2 cellular contexts compared by ENCODE assay signal in genomic region chr4:22454216-22454838, GRCh38.
TF ChIP-seq lines count a peak whose summit lies in the region.

No MANE protein-coding gene starts in this region.

TF ChIP-seq in HepG2, 621 proteins besides CTCF, POLR2A, EP300 and RAD21 (continues in another document):
- TF ChIP-seq NPAS2 (CRISPR knock-in tag; IDR thresholded peaks at IDR 0.05; ENCODE audit: borderline replicate concordance) (no peak), ZNF180 (CRISPR knock-in tag; IDR thresholded peaks at IDR 0.05; ENCODE audit: borderline replicate concordance, low read depth) (no peak), LCORL (IDR thresholded peaks at IDR 0.05) (no peak), LCORL (CRISPR knock-in tag; IDR thresholded peaks at IDR 0.05) (no peak), ZNF460 (CRISPR knock-in tag; IDR thresholded peaks at IDR 0.05; ENCODE audit: borderline replicate concordance) (no peak), SOX13 (IDR thresholded peaks at IDR 0.05) (no peak), SOX13 (CRISPR knock-in tag; conservative IDR thresholded peaks at IDR 0.05 in 1 of 2, IDR thresholded peaks at IDR 0.05 in 1 of 2) (peak in 1 of 2 experiments; percentile 83; a peak in 2 of 4 replicates), POGZ (CRISPR knock-in tag; IDR thresholded peaks at IDR 0.05) (0 out of 2 replicates have a peak, but pooled peaks have one; percentile 42), ZBTB2 (CRISPR knock-in tag; IDR thresholded peaks at IDR 0.05; ENCODE audit: low read depth) (no peak), ZNF160 (CRISPR knock-in tag; IDR thresholded peaks at IDR 0.05) (no peak), PAXIP1 (CRISPR knock-in tag; conservative IDR thresholded peaks at IDR 0.05) (peak; percentile 44), NFKBIZ (CRISPR knock-in tag; IDR thresholded peaks at IDR 0.05) (no peak), ZNF569 (CRISPR knock-in tag; IDR thresholded peaks at IDR 0.05; ENCODE audit: borderline replicate concordance) (no peak), ZNF777 (CRISPR knock-in tag; IDR thresholded peaks at IDR 0.05) (no peak)
- TF ChIP-seq, protein P1, sequence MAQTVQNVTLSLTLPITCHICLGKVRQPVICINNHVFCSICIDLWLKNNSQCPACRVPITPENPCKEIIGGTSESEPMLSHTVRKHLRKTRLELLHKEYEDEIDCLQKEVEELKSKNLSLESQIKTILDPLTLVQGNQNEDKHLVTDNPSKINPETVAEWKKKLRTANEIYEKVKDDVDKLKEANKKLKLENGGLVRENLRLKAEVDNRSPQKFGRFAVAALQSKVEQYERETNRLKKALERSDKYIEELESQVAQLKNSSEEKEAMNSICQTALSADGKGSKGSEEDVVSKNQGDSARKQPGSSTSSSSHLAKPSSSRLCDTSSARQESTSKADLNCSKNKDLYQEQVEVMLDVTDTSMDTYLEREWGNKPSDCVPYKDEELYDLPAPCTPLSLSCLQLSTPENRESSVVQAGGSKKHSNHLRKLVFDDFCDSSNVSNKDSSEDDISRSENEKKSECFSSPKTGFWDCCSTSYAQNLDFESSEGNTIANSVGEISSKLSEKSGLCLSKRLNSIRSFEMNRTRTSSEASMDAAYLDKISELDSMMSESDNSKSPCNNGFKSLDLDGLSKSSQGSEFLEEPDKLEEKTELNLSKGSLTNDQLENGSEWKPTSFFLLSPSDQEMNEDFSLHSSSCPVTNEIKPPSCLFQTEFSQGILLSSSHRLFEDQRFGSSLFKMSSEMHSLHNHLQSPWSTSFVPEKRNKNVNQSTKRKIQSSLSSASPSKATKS (CRISPR knock-in tag; IDR thresholded peaks at IDR 0.05) = no peak
- TF ChIP-seq, protein P2, sequence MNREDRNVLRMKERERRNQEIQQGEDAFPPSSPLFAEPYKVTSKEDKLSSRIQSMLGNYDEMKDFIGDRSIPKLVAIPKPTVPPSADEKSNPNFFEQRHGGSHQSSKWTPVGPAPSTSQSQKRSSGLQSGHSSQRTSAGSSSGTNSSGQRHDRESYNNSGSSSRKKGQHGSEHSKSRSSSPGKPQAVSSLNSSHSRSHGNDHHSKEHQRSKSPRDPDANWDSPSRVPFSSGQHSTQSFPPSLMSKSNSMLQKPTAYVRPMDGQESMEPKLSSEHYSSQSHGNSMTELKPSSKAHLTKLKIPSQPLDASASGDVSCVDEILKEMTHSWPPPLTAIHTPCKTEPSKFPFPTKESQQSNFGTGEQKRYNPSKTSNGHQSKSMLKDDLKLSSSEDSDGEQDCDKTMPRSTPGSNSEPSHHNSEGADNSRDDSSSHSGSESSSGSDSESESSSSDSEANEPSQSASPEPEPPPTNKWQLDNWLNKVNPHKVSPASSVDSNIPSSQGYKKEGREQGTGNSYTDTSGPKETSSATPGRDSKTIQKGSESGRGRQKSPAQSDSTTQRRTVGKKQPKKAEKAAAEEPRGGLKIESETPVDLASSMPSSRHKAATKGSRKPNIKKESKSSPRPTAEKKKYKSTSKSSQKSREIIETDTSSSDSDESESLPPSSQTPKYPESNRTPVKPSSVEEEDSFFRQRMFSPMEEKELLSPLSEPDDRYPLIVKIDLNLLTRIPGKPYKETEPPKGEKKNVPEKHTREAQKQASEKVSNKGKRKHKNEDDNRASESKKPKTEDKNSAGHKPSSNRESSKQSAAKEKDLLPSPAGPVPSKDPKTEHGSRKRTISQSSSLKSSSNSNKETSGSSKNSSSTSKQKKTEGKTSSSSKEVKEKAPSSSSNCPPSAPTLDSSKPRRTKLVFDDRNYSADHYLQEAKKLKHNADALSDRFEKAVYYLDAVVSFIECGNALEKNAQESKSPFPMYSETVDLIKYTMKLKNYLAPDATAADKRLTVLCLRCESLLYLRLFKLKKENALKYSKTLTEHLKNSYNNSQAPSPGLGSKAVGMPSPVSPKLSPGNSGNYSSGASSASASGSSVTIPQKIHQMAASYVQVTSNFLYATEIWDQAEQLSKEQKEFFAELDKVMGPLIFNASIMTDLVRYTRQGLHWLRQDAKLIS (CRISPR knock-in tag; IDR thresholded peaks at IDR 0.05) = no peak

TF ChIP-seq in GM12878, 131 proteins besides CTCF, POLR2A, EP300 and RAD21:
- no peak for TF ChIP-seq MTA3 (IDR thresholded peaks at IDR 0.05; ENCODE audit: borderline replicate concordance, low read length)
- no peak for TF ChIP-seq SMARCA5 (IDR thresholded peaks at IDR 0.05)
- TF ChIP-seq SMAD1 (IDR thresholded peaks at IDR 0.05; ENCODE audit: low read depth, partially characterized antibody) = no peak
- no peak for TF ChIP-seq SUPT20H (IDR thresholded peaks at IDR 0.05; ENCODE audit: borderline replicate concordance, control insufficient read depth, low read depth, low read length)
- TF ChIP-seq NBN (IDR thresholded peaks at IDR 0.05) = no peak
- no peak for TF ChIP-seq SPI1 (IDR thresholded peaks at IDR 0.05; ENCODE audit: borderline replicate concordance, insufficient read depth, low read depth, low read length)
- TF ChIP-seq GABPA (IDR thresholded peaks at IDR 0.05; ENCODE audit: low read depth) = no peak
- TF ChIP-seq, protein P3, sequence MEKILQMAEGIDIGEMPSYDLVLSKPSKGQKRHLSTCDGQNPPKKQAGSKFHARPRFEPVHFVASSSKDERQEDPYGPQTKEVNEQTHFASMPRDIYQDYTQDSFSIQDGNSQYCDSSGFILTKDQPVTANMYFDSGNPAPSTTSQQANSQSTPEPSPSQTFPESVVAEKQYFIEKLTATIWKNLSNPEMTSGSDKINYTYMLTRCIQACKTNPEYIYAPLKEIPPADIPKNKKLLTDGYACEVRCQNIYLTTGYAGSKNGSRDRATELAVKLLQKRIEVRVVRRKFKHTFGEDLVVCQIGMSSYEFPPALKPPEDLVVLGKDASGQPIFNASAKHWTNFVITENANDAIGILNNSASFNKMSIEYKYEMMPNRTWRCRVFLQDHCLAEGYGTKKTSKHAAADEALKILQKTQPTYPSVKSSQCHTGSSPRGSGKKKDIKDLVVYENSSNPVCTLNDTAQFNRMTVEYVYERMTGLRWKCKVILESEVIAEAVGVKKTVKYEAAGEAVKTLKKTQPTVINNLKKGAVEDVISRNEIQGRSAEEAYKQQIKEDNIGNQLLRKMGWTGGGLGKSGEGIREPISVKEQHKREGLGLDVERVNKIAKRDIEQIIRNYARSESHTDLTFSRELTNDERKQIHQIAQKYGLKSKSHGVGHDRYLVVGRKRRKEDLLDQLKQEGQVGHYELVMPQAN (conservative IDR thresholded peaks at IDR 0.05) = no peak
- no peak for TF ChIP-seq PKNOX1 (IDR thresholded peaks at IDR 0.05)
- TF ChIP-seq SREBF2 (IDR thresholded peaks at IDR 0.05; ENCODE audit: low read length) = no peak
- no peak for TF ChIP-seq CEBPB (IDR thresholded peaks at IDR 0.05; ENCODE audit: borderline replicate concordance in 1 of 2, low read depth in 2 of 2, low read length in 2 of 2)
- TF ChIP-seq, protein P4, sequence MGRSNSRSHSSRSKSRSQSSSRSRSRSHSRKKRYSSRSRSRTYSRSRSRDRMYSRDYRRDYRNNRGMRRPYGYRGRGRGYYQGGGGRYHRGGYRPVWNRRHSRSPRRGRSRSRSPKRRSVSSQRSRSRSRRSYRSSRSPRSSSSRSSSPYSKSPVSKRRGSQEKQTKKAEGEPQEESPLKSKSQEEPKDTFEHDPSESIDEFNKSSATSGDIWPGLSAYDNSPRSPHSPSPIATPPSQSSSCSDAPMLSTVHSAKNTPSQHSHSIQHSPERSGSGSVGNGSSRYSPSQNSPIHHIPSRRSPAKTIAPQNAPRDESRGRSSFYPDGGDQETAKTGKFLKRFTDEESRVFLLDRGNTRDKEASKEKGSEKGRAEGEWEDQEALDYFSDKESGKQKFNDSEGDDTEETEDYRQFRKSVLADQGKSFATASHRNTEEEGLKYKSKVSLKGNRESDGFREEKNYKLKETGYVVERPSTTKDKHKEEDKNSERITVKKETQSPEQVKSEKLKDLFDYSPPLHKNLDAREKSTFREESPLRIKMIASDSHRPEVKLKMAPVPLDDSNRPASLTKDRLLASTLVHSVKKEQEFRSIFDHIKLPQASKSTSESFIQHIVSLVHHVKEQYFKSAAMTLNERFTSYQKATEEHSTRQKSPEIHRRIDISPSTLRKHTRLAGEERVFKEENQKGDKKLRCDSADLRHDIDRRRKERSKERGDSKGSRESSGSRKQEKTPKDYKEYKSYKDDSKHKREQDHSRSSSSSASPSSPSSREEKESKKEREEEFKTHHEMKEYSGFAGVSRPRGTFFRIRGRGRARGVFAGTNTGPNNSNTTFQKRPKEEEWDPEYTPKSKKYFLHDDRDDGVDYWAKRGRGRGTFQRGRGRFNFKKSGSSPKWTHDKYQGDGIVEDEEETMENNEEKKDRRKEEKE (IDR thresholded peaks at IDR 0.05) = no peak
